In the genomic region with DNA sequence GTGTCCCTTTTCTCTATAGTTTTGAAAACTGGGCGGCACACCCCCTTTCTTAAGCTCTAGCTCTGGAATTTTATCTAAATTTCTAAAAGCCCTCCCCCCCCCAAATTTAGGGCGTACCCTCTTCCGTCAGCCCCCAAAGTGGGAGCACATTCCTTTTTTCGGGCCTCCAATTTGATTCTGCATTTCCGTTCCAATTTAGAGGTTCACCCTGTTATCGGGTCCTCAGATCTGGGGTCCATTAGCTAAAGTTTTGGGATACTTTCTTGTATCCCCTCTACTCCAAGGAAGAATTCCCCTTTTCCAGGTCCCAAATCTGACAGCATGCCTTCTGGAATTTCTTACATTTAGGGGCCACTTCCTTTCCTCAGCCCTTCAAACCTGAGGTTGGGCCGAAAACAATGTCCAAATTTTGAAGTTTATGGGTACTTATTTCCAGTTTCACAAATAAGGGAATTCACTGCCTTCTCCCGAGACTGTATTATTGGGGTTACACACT, we compare ENCODE assay signal across 8 cellular contexts. TPM values are rescaled to one million over a fixed set of nuclear protein-coding genes. Genes with fewer than 3 reads are reported as not detected.
A peak's percentile ranks its signal among the peaks of the same experiment; 100 is the strongest.
DNase-seq lines count a peak whose midpoint lies in the region; ATAC-seq and TF ChIP-seq lines count a peak whose summit lies in the region.

No MANE protein-coding gene starts in this region.

- WGBS in adrenal gland, 4 donors: 14 to 21% (median 16%) methylated on average over 8 of the region's 8 CpGs

- H3K4me3 ChIP-seq in adrenal gland (peak overlapping the region in 3 of 4 donors; percentile 55 to 86 (median 68)), thoracic aorta (peak overlapping the region; percentile 72)

- peaks cover 0 to 5% of the 10 kb centered on the region in 2 donors for H3K36me3 ChIP-seq in adrenal gland (replicated peaks in 1 of 2)
- H3K36me3 ChIP-seq in thoracic aorta: no peaks in the 10 kb centered on the region

- intact Hi-C loops in activated CD4-positive, alpha-beta T cell treated with anti-CD3 and anti-CD28 coated beads for 36 hours (cut with DNase I, micrococcal nuclease): loop anchor here (1.0 to 10.0 kb wide), 9 partner anchors 30 to 1780 kb away; partner anchors contain the start of genes RBM39 (in 2 of the 2), AHCY (in 1 of the 2), CPNE1 (in 1 of the 2) and DSN1 (in 1 of the 2)
- intact Hi-C loops in adrenal gland (cut with DNase I): no loop called here

- H3K4me1 ChIP-seq in adrenal gland (replicated peaks in 1 of 2) (peaks cover 40 to 70% of the 10 kb centered on the region in 2 donors), thoracic aorta (ENCODE audit: control insufficient read depth in 1 of 2, low read depth in 2 of 2) (peaks cover 22 to 55% of the 10 kb centered on the region in 2 donors)

- peaks cover 76% of the 10 kb centered on the region for H3K4me1 Mint-ChIP-seq in activated CD4-positive, alpha-beta T cell treated with anti-CD3 and anti-CD28 coated beads for 36 hours

- TF ChIP-seq POLR2A in adrenal gland (IDR thresholded peaks at IDR 0.05): no peak

- no peaks in the 10 kb centered on the region for H3K9me3 ChIP-seq in adrenal gland (replicated peaks in 1 of 3)
- no peaks in the 10 kb centered on the region for H3K9me3 ChIP-seq in thoracic aorta

- ATAC-seq in activated CD4-positive, alpha-beta T cell treated with anti-CD3 and anti-CD28 coated beads for 36 hours: no peak
- ATAC-seq in thoracic aorta (ENCODE audit: insufficient number of reproducible peaks, low FRiP score, low read depth): no peak

- H3K36me3 Mint-ChIP-seq in activated CD4-positive, alpha-beta T cell treated with anti-CD3 and anti-CD28 coated beads for 36 hours (ENCODE audit: low read depth): peaks cover 35% of the 10 kb centered on the region

- no peaks in the 10 kb centered on the region for H3K27me3 Mint-ChIP-seq in activated CD4-positive, alpha-beta T cell treated with anti-CD3 and anti-CD28 coated beads for 36 hours

- H3K27me3 ChIP-seq in adrenal gland: no peaks in the 10 kb centered on the region
- no peaks in the 10 kb centered on the region for H3K27me3 ChIP-seq in layer of hippocampus (ENCODE audit: control insufficient read depth, insufficient read depth, low read length)
- H3K27me3 ChIP-seq in thoracic aorta (replicated peaks; ENCODE audit: insufficient read depth): no peaks in the 10 kb centered on the region

- CTCF ChIA-PET in activated CD4-positive, alpha-beta T cell treated with anti-CD3 and anti-CD28 coated beads for 36 hours (lab: Charles Lee): interaction anchor here (0.6 to 3.5 kb wide), 4 partner anchors 19 to 182 kb away, joined by 3 to 28 read pairs (median 4); partner anchors contain the start of genes RBM39 and SCAND1

- peak overlapping the region; percentile 92 for H3K27ac Mint-ChIP-seq in activated CD4-positive, alpha-beta T cell treated with anti-CD3 and anti-CD28 coated beads for 36 hours

- POLR2A ChIA-PET in activated CD4-positive, alpha-beta T cell treated with anti-CD3 and anti-CD28 coated beads for 36 hours (lab: Charles Lee): interaction anchor here (0.6 to 3.1 kb wide), 7 partner anchors 29 to 1183 kb away, joined by 3 to 68 read pairs (median 5); partner anchors contain the start of genes RBM39, SCAND1 and SPAG4

- H3K27ac ChIP-seq in adrenal gland (peak overlapping the region; percentile 51 to 100 (median 90)), layer of hippocampus (ENCODE audit: low read depth, low read length) (peak overlapping the region; percentile 79), thoracic aorta (peak overlapping the region; percentile 91 to 94)

- TF ChIP-seq CTCF in adrenal gland (IDR thresholded peaks at IDR 0.05) (no peak), thoracic aorta (IDR thresholded peaks at IDR 0.05) (no peak)

- peak overlapping the region; percentile 81 for H3K4me3 Mint-ChIP-seq in activated CD4-positive, alpha-beta T cell treated with anti-CD3 and anti-CD28 coated beads for 36 hours

- DNase-seq in activated CD4-positive, alpha-beta T cell treated with anti-CD3 and anti-CD28 coated beads for 36 hours: no peak
- DNase-seq in activated CD4-positive, alpha-beta T cell treated with anti-CD3 and anti-CD28 coated beads, Interleukin-2, amount 50 U/mL, for 1 hour: no peak
- DNase-seq in adrenal gland: no peak
- no peak for DNase-seq in thoracic aorta (ENCODE audit: low spot score)
- no peak for DNase-seq in cortex of kidney (lab: John Stamatoyannopoulos, UW)
- no peak for DNase-seq in amniotic stem cell (lab: John Stamatoyannopoulos, UW)
- no peak for DNase-seq in NCI-H748 (lab: John Stamatoyannopoulos, UW; ENCODE audit: unreplicated experiment)

- H3K9me3 Mint-ChIP-seq in activated CD4-positive, alpha-beta T cell treated with anti-CD3 and anti-CD28 coated beads for 36 hours (ENCODE audit: low read depth): peaks cover 7% of the 10 kb centered on the region

RNA-seq across cellular contexts. Expression of gene PHF20, which starts 0.8 kb away (rescaled TPM):
- total RNA-seq in activated CD4-positive, alpha-beta T cell treated with anti-CD3 and anti-CD28 coated beads for 36 hours: 10 to 100 TPM; 54.3 to 61.6 TPM
- total RNA-seq in adrenal gland (10 to 100 TPM; 17.0 to 45.1 (median 36.8) TPM), thoracic aorta (10 to 100 TPM; 35.8 to 46.8 TPM)
- polyA plus RNA-seq in adrenal gland: 10 to 100 TPM; 15.0 to 27.8 (median 17.8) TPM

RNA-seq across cellular contexts. Expression of gene RBM39, which starts 30.6 kb away (rescaled TPM):
- 100 to 1,000 TPM; 303 to 356 TPM for total RNA-seq in activated CD4-positive, alpha-beta T cell treated with anti-CD3 and anti-CD28 coated beads for 36 hours
- total RNA-seq in adrenal gland (100 to 1,000 TPM; 111 to 335 (median 216) TPM), thoracic aorta (100 to 1,000 TPM; 232 to 413 TPM)
- polyA plus RNA-seq in adrenal gland: 100 to 1,000 TPM; 278 to 714 (median 656) TPM

Comparison
In these comparisons a context has a peak if more than half of its experiments do, and no peak if none do; other contexts are left out.
1. intact Hi-C loops: an anchor here in activated CD4-positive, alpha-beta T cell treated with anti-CD3 and anti-CD28 coated beads for 36 hours (1.0 to 10.0 kb wide); none called in adrenal gland.